In the genomic region with DNA sequence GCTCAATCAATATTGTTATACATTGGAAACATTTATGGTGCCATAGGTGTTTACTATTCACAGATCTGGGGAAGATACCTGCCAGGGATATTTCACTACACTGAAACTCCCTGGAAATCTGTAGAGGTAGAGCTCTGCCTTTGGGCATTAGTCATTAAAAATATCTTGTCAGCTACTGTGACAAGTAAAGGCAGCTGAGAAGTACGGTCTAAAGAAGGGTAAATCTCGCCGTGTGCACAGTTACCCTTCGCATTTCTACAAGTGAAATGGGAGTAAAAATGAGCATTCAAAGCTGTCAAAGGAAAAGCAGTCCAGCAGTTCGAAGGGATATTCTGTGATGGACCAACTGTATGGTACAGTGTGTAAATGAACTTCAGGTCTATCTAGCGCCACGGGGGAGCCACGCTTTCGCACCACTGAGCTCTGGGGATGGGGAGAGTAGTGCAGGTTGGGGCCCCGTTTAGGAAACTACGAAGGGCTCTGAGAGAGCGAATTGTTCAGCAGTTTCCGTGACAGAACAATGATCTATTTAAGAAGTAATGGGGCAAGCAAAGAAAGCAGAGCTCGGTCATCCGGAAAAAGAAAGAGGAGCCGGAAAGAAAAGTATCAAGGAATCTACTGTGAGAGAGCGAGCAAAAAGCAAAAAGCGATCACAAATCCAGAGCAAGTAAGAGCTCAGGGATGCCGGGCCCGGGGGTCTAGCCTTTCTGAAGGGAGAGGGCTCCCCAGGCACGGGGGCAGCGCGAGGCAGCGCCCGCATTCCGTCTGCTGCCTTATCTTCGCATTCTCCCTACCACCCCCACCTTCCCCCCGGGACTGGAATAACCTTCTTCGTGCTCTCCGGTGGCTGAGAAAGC, we compare ENCODE assay signal across 8 cellular contexts. TPM values are rescaled to one million over a fixed set of nuclear protein-coding genes. Genes with fewer than 3 reads are reported as not detected.
A peak's percentile ranks its signal among the peaks of the same experiment; 100 is the strongest.
DNase-seq lines count a peak whose midpoint lies in the region; ATAC-seq and TF ChIP-seq lines count a peak whose summit lies in the region.

No MANE protein-coding gene starts in this region.

- H3K36me3 ChIP-seq in KMS-11 (ENCODE audit: insufficient read depth): no peaks in the 10 kb centered on the region
- H3K36me3 ChIP-seq in ectodermal cell (ENCODE audit: control insufficient read depth, insufficient read depth, low read length): no peaks in the 10 kb centered on the region
- no peaks in the 10 kb centered on the region for H3K36me3 ChIP-seq in lung (ENCODE audit: control insufficient read depth in 2 of 2, insufficient read depth in 2 of 2, low read length in 2 of 2)

- peaks cover 42% of the 10 kb centered on the region for H3K79me2 ChIP-seq in KMS-11 (ENCODE audit: insufficient read depth, low read depth)

- no peaks in the 10 kb centered on the region for H3K27me3 ChIP-seq in KMS-11 (ENCODE audit: insufficient read depth, low read depth)
- H3K27me3 ChIP-seq in ectodermal cell (ENCODE audit: control insufficient read depth, insufficient read depth, low read length, poor library complexity, severe bottlenecking): no peaks in the 10 kb centered on the region
- H3K27me3 ChIP-seq in lung (ENCODE audit: control insufficient read depth, insufficient read depth): no peaks in the 10 kb centered on the region

- TF ChIP-seq CTCF in KMS-11 (conservative IDR thresholded peaks at IDR 0.05; ENCODE audit: low read depth, low read length) (no peak; the same call in 1 of the 2 replicates), lung (IDR thresholded peaks at IDR 0.05; ENCODE audit: control extremely low read depth, extremely low read depth) (no peak)

- H4K20me1 ChIP-seq in KMS-11 (ENCODE audit: insufficient read depth): no peaks in the 10 kb centered on the region

- peak; percentile 47 for DNase-seq in NCI-H82 (lab: John Stamatoyannopoulos, UW)
- DNase-seq in NCI-H82 treated with DMSO at 0.1 percent for 48 hours (lab: John Stamatoyannopoulos, UW; ENCODE audit: unreplicated experiment): no peak
- peak; percentile 48 for DNase-seq in activated CD4-positive, alpha-beta T cell treated with anti-CD3 and anti-CD28 coated beads for 48 hours
- DNase-seq in lung (ENCODE audit: low spot score): no peak
- DNase-seq in stimulated activated CD8-positive, alpha-beta memory T cell treated with anti-CD3 and anti-CD28 coated beads, Interleukin-12 subunit alpha, Interleukin-12 subunit beta, amount 100 ng/mL, for 4 hours (ENCODE audit: low read depth): peak; percentile 2
- DNase-seq in NCI-H226: no peak

- WGBS in ectodermal cell, 2 experiments: 6% methylated on average over 30 of the region's 30 CpGs
- 1 to 2% methylated on average over 30 of the region's 30 CpGs for WGBS in lung, 2 donors

- H2AFZ ChIP-seq in KMS-11 (ENCODE audit: low read depth): peak overlapping the region; percentile 98

- H3K27ac ChIP-seq in KMS-11 (peak overlapping the region; percentile 79), ectodermal cell (ENCODE audit: insufficient read depth, low read depth, low read length, poor library complexity, severe bottlenecking) (peak overlapping the region; percentile 95), lung (ENCODE audit: low read depth in 1 of 2, low read length in 1 of 2) (peak overlapping the region; percentile 74 to 90)

- H3K9me3 ChIP-seq in ectodermal cell (ENCODE audit: control insufficient read depth, low read length) (no peaks in the 10 kb centered on the region), lung (ENCODE audit: control insufficient read depth in 2 of 2, insufficient read depth in 1 of 2, low read length in 1 of 2) (no peaks in the 10 kb centered on the region)

- H3K4me2 ChIP-seq in KMS-11: peak overlapping the region; percentile 92

- peak overlapping the region; percentile 80 for H3K9ac ChIP-seq in KMS-11

- H3K4me1 ChIP-seq in KMS-11 (ENCODE audit: low read depth, poor library complexity, severe bottlenecking) (peaks cover 34% of the 10 kb centered on the region), ectodermal cell (ENCODE audit: control insufficient read depth, insufficient read depth, low read length) (peaks cover 9% of the 10 kb centered on the region), lung (ENCODE audit: control insufficient read depth in 2 of 2, insufficient read depth in 2 of 2, low read length in 2 of 2) (no peaks in the 10 kb centered on the region)

- no peak for ATAC-seq in lung (ENCODE audit: insufficient read depth, low FRiP score)

- H3K4me3 ChIP-seq in KMS-11 (IDR thresholded peaks at IDR 0.05; ENCODE audit: insufficient read depth, low read depth, low read length) (no peak overlapping the region), ectodermal cell (ENCODE audit: insufficient read depth, low read depth, low read length) (peak overlapping the region; percentile 87), lung (peak overlapping the region; percentile 53)

RNA-seq across cellular contexts. Expression of a gene that starts 0.6 kb away (rescaled TPM):
- 3.3 TPM for polyA plus RNA-seq in ectodermal cell (2013, experiment 1 of 4)
- 4.3 TPM for polyA plus RNA-seq in ectodermal cell (2013, experiment 2 of 4)
- polyA plus RNA-seq in ectodermal cell (2013, experiment 3 of 4): 4.0 TPM
- polyA plus RNA-seq in ectodermal cell (2013, experiment 4 of 4): 4.7 TPM
- 1 to 10 TPM; 1.2 to 2.1 TPM for total RNA-seq in lung
- under 1 TPM; 0.33 to 0.41 TPM for polyA plus RNA-seq in lung

RNA-seq across cellular contexts. Expression of a gene that starts 0.9 kb away (rescaled TPM):
- polyA plus RNA-seq in ectodermal cell (2013, experiment 1 of 4): 35.8 TPM
- 45.7 TPM for polyA plus RNA-seq in ectodermal cell (2013, experiment 2 of 4)
- polyA plus RNA-seq in ectodermal cell (2013, experiment 3 of 4): 33.5 TPM
- 36.5 TPM for polyA plus RNA-seq in ectodermal cell (2013, experiment 4 of 4)
- 10 to 100 TPM; 28.6 to 65.8 TPM for total RNA-seq in lung
- polyA plus RNA-seq in lung: 10 to 100 TPM; 20.9 to 21.6 TPM

Comparison
In these comparisons a context has a peak if more than half of its experiments do, and no peak if none do; other contexts are left out.
1. DNase-seq: peak in NCI-H82 (single experiment), activated CD4-positive, alpha-beta T cell treated with anti-CD3 and anti-CD28 coated beads for 48 hours (single experiment) and stimulated activated CD8-positive, alpha-beta memory T cell treated with anti-CD3 and anti-CD28 coated beads, Interleukin-12 subunit alpha, Interleukin-12 subunit beta, amount 100 ng/mL, for 4 hours (single experiment); none in NCI-H82 treated with DMSO at 0.1 percent for 48 hours (single experiment), lung (single experiment) and NCI-H226 (single experiment).
2. Peak in every context shown above with its lines, with median percentiles within 50 percentile points of each other: H3K27ac ChIP-seq.